25 cellular contexts compared by ENCODE assay signal in the genomic region with DNA sequence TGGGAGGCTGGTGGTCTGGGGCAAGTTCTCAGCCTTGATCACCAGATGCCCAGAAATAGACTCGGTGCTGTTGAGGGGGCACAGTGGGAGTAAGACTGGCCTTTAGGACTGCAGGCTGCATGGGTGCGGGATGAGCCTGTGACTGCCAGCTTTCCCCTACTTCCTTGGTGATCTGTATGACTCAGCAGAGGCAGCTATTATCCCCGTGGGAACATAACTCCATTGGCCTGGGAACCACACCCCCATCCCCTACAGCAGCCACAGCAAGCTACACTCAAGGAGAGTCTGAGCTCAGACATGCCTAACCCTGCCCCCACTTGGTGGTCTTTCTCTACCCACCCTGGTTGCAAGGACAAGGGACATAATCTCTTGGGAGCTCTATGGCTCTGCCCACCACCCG. TPM values are rescaled to one million over a fixed set of nuclear protein-coding genes. Genes with fewer than 3 reads are reported as not detected.
DNase-seq lines count a peak whose midpoint lies in the region; ATAC-seq, FAIRE-seq and TF ChIP-seq lines count a peak whose summit lies in the region.
"Had no signal": no experiment of that assay in that cellular context is flagged by ENCODE, and none has a peak within 500 bp of the region (broad histone marks: within the 10 kb centered on the region; RNA-seq: fewer than 3 reads in every experiment).

No MANE protein-coding gene starts in this region.

- no peaks in the 10 kb centered on the region for H3K27me3 ChIP-seq in H1 (replicated peaks in 1 of 4; ENCODE audit: control insufficient read depth in 3 of 4, extremely low read depth in 1 of 4, insufficient read depth in 3 of 4, low read length in 3 of 4)
- H3K27me3 ChIP-seq: cardiac muscle cell, gastrocnemius medialis, right atrium auricular region, upper lobe of right lung had no signal

- H3K36me3 ChIP-seq in H1 (ENCODE audit: control insufficient read depth in 2 of 4, insufficient read depth in 4 of 4, low read length in 3 of 4): no peaks in the 10 kb centered on the region
- H3K36me3 ChIP-seq: BLaER1, cardiac muscle cell, gastrocnemius medialis, right atrium auricular region, upper lobe of right lung had no signal

- TF ChIP-seq EP300 in H1 (IDR thresholded peaks at IDR 0.05; ENCODE audit: borderline replicate concordance in 1 of 2, low read depth in 2 of 2, low read length in 2 of 2): no peak

- no peaks in the 10 kb centered on the region for H3K9me3 ChIP-seq in H1 (ENCODE audit: insufficient read depth in 2 of 2, low read depth in 1 of 2, low read length in 1 of 2)
- H3K9me3 ChIP-seq: gastrocnemius medialis, upper lobe of right lung had no signal

- no peak overlapping the region for H2BK120ac ChIP-seq in H1 (replicated peaks; ENCODE audit: low read depth, low read length)

- POLR2A ChIA-PET in H1 (lab: Charles Lee; ENCODE audit: partially characterized antibody): no interaction called here

- peak; percentile 19 to 32 for DNase-seq in SHP77 (lab: John Stamatoyannopoulos, UW)
- no peak for DNase-seq in SHP77 treated with DMSO at 0.1 percent for 48 hours (lab: John Stamatoyannopoulos, UW)
- DNase-seq in NCI-H460 (ENCODE audit: extremely low read depth, low read depth): peak; percentile 75
- DNase-seq in H1 (ENCODE audit: low read depth in 1 of 2, low spot score in 2 of 2): no peak
- no peak for DNase-seq in stimulated activated effector memory CD8-positive, alpha-beta T cell treated with anti-CD3 and anti-CD28 coated beads, Interleukin-12 subunit alpha, Interleukin-12 subunit beta, amount 100 ng/mL, for 72 hours (ENCODE audit: low spot score in 2 of 2)
- DNase-seq in hippocampal formation (lab: John Stamatoyannopoulos, UW): no peak
- DNase-seq in NCI-H1930 (lab: John Stamatoyannopoulos, UW): no peak
- DNase-seq in stimulated activated CD4-positive, alpha-beta T cell treated with anti-CD3 and anti-CD28 coated beads, Interleukin-15, amount 100 ng/mL, for 24 hours: no peak
- DNase-seq: activated gamma-delta T cell treated with Interleukin-2 at 50 U/mL for 16 hours; Calu3; dermis blood vessel endothelial cell; gastrocnemius medialis; GF-D8; mesenchymal stem cell; naive B cell; NCI-H1048; NCI-H2081; NCI-H526 treated with DMSO at 0.1 percent for 48 hours; stimulated activated CD8-positive, alpha-beta memory T cell treated with anti-CD3 and anti-CD28 coated beads, Interleukin-4, amount 100 ng/mL, for 48 hours; T-helper 17 cell; upper lobe of right lung had no signal

- no peak overlapping the region for H3K4ac ChIP-seq in H1 (replicated peaks; ENCODE audit: insufficient read length, low read depth, low read length)

- H3K18ac ChIP-seq in H1 (ENCODE audit: extremely low read depth, low read length): no peak overlapping the region

- WGBS in H1 (ENCODE audit: extremely low coverage in 1 of 2, insufficient coverage in 1 of 2, insufficient read length in 1 of 2, insufficient replicate concordance in 2 of 2, low coverage in 1 of 2, low lambda C conversion rate in 2 of 2, missing lambda C conversion rate in 1 of 2), 2 experiments: 90% methylated on average over 2 of the region's 4 CpGs; no CpG with 5 or more reads in 1 of the 2 experiments

- H3K4me3 ChIP-seq in H1 (ENCODE audit: extremely low read depth in 1 of 4, insufficient read depth in 2 of 4, low read depth in 3 of 4, low read length in 4 of 4): no peak overlapping the region
- H3K4me3 ChIP-seq: BLaER1, cardiac muscle cell, gastrocnemius medialis, right atrium auricular region, upper lobe of right lung had no signal

- H3K79me2 ChIP-seq in H1 (ENCODE audit: control insufficient read depth in 1 of 2, insufficient read depth in 2 of 2, low read length in 2 of 2): no peaks in the 10 kb centered on the region

- H3K9ac ChIP-seq in H1 (replicated peaks in 1 of 4; ENCODE audit: extremely low read depth in 1 of 4, low read depth in 3 of 4, low read length in 3 of 4): no peak overlapping the region
- H3K9ac ChIP-seq: BLaER1 had no signal

- no peak for ATAC-seq in stimulated activated effector memory CD8-positive, alpha-beta T cell treated with anti-CD3 and anti-CD28 coated beads, Interleukin-12 subunit alpha, Interleukin-12 subunit beta, amount 100 ng/mL, for 72 hours
- ATAC-seq: gastrocnemius medialis, T-helper 17 cell, upper lobe of right lung had no signal

- H3K4me1 Mint-ChIP-seq in stimulated activated effector memory CD8-positive, alpha-beta T cell treated with anti-CD3 and anti-CD28 coated beads, Interleukin-12 subunit alpha, Interleukin-12 subunit beta, amount 100 ng/mL, for 72 hours: no peaks in the 10 kb centered on the region
- H3K4me1 Mint-ChIP-seq: naive B cell, T-helper 17 cell had no signal

- no peak overlapping the region for H4K5ac ChIP-seq in H1 (ENCODE audit: insufficient read length, low read depth, low read length)

- no peak overlapping the region for H3K4me2 ChIP-seq in H1 (ENCODE audit: insufficient read depth in 1 of 2, low read depth in 2 of 2, low read length in 2 of 2)
- H3K4me2 ChIP-seq: BLaER1 had no signal

- no peaks in the 10 kb centered on the region for H3K36me3 Mint-ChIP-seq in stimulated activated effector memory CD8-positive, alpha-beta T cell treated with anti-CD3 and anti-CD28 coated beads, Interleukin-12 subunit alpha, Interleukin-12 subunit beta, amount 100 ng/mL, for 72 hours
- H3K36me3 Mint-ChIP-seq: naive B cell had no signal

- no peak for TF ChIP-seq RAD21 in H1 (IDR thresholded peaks at IDR 0.05 in 1 of 2, conservative IDR thresholded peaks at IDR 0.05 in 1 of 2; ENCODE audit: low read depth in 2 of 2, low read length in 2 of 2)

- no peak overlapping the region for H3K56ac ChIP-seq in H1 (replicated peaks; ENCODE audit: insufficient read length, low read depth, low read length)

- no peak overlapping the region; the same call in 1 of the 2 replicates for H3K27ac ChIP-seq in H1 (ENCODE audit: low read depth, low read length)
- H3K27ac ChIP-seq: BLaER1, cardiac muscle cell, gastrocnemius medialis, right atrium auricular region, upper lobe of right lung had no signal

- H2BK12ac ChIP-seq in H1 (ENCODE audit: low read depth, low read length): 0 out of 2 replicates have a peak overlapping the region, but pooled peaks have one; percentile 9

- no peak overlapping the region for H4K8ac ChIP-seq in H1 (ENCODE audit: extremely low read depth, insufficient read depth, low read length)

- no peaks in the 10 kb centered on the region for H4K20me1 ChIP-seq in H1 (replicated peaks in 1 of 2; ENCODE audit: control insufficient read depth in 1 of 2, insufficient read depth in 2 of 2, low read length in 2 of 2)
- H4K20me1 ChIP-seq: BLaER1 had no signal

- H3K9me3 Mint-ChIP-seq in stimulated activated effector memory CD8-positive, alpha-beta T cell treated with anti-CD3 and anti-CD28 coated beads, Interleukin-12 subunit alpha, Interleukin-12 subunit beta, amount 100 ng/mL, for 72 hours: no peaks in the 10 kb centered on the region

- TF ChIP-seq CTCF in H1 (IDR thresholded peaks at IDR 0.05; ENCODE audit: control extremely low read depth in 1 of 3, insufficient read depth in 1 of 3, low read depth in 1 of 3, low read length in 3 of 3): no peak

- no peak overlapping the region for H2BK5ac ChIP-seq in H1 (ENCODE audit: low read depth, low read length)

- no peak overlapping the region for H3K14ac ChIP-seq in H1 (ENCODE audit: insufficient read length)

- no peak overlapping the region for H2AK5ac ChIP-seq in H1 (ENCODE audit: low read depth, low read length)

- H3K23ac ChIP-seq in H1 (ENCODE audit: insufficient read length): no peak overlapping the region

- no peaks in the 10 kb centered on the region for H3K23me2 ChIP-seq in H1 (ENCODE audit: low read depth, low read length)

- H2BK15ac ChIP-seq in H1 (ENCODE audit: low read length): no peak overlapping the region

- no peak overlapping the region for H3K27ac Mint-ChIP-seq in stimulated activated effector memory CD8-positive, alpha-beta T cell treated with anti-CD3 and anti-CD28 coated beads, Interleukin-12 subunit alpha, Interleukin-12 subunit beta, amount 100 ng/mL, for 72 hours
- H3K27ac Mint-ChIP-seq: naive B cell, T-helper 17 cell had no signal

- TF ChIP-seq POLR2A in H1 (IDR thresholded peaks at IDR 0.05; ENCODE audit: control extremely low read depth in 1 of 2, low read depth in 2 of 2, low read length in 2 of 2): no peak

- H4K91ac ChIP-seq in H1 (replicated peaks; ENCODE audit: insufficient read length, low read length): no peak overlapping the region

- H2AFZ ChIP-seq in H1 (ENCODE audit: low read length): no peak overlapping the region

- no peaks in the 10 kb centered on the region for H3K79me1 ChIP-seq in H1 (ENCODE audit: low read depth, low read length)

- FAIRE-seq in H1 (lab: Jason Lieb, UNC): no peak

- CTCF ChIA-PET in H1 (lab: Charles Lee; ENCODE audit: partially characterized antibody): interaction anchor here (1.1 kb wide), 1 partner anchor 13 kb away, joined by 5 read pairs; no protein-coding TSS in a partner anchor

- H3K4me1 ChIP-seq in H1 (replicated peaks in 1 of 4; ENCODE audit: control insufficient read depth in 3 of 4, insufficient read depth in 4 of 4, low read length in 3 of 4): no peaks in the 10 kb centered on the region
- H3K4me1 ChIP-seq: BLaER1, gastrocnemius medialis, right atrium auricular region, upper lobe of right lung had no signal

- H3K4me3 Mint-ChIP-seq in stimulated activated effector memory CD8-positive, alpha-beta T cell treated with anti-CD3 and anti-CD28 coated beads, Interleukin-12 subunit alpha, Interleukin-12 subunit beta, amount 100 ng/mL, for 72 hours: no peak overlapping the region
- H3K4me3 Mint-ChIP-seq: T-helper 17 cell had no signal

- no peak overlapping the region for H2BK20ac ChIP-seq in H1 (ENCODE audit: low read length)

RNA-seq across cellular contexts. Expression of a gene that starts 20.6 kb away (rescaled TPM):
- total RNA-seq in NCI-H460 (2014; rRNA removed; shearing (Covaris generic)): 6.4 and 8.1 TPM in 2 replicates
- 1.3 and 3.1 TPM in 2 replicates for polyA plus RNA-seq in NCI-H460 (2014; cell fraction: nucleus; rRNA removed)
- 0.61 TPM in 1 of 2 replicates, not detected in the other for total RNA-seq in H1 (2021; fragmentation: NEBNext Ultra II Directional; extraction: Animal tissue kit (Norgen Biotek cat#: 25700))
- polyA plus RNA-seq in H1 (2011; rRNA removed): 0.05 and 0.08 TPM in 2 replicates
- polyA plus RNA-seq in H1 (2011; cell fraction: cytosol; rRNA removed): 0.12 TPM
- polyA plus RNA-seq in H1 (2011; cell fraction: nucleus; rRNA removed): 0.20 TPM
- 0.08 to 0.41 TPM (median 0.12 TPM) in 4 replicates for polyA plus RNA-seq in H1 (2012, experiment 1 of 2)
- polyA plus RNA-seq in H1 (2012, experiment 2 of 2): not detected
- polyA plus RNA-seq in H1 (2013, experiment 1 of 2): 0.39 TPM
- polyA plus RNA-seq in H1 (2013, experiment 2 of 2): 0.31 TPM
- polyA minus RNA-seq in H1 (2011; rRNA and poly(A)+ RNA removed): 0.44 TPM in 1 of 2 replicates, not detected in the other
- polyA minus RNA-seq in H1 (2011; cell fraction: cytosol; rRNA and poly(A)+ RNA removed): not detected
- 0.20 TPM for polyA minus RNA-seq in H1 (2011; cell fraction: nucleus; rRNA and poly(A)+ RNA removed)
- total RNA-seq: epithelial cell of proximal tubule had no signal
- polyA plus RNA-seq: cardiac muscle cell had no signal

RNA-seq across cellular contexts. Expression of a gene that starts 49.5 kb away (rescaled TPM):
- 47.7 TPM in 2 replicates for total RNA-seq in NCI-H460 (2014; rRNA removed; shearing (Covaris generic))
- polyA plus RNA-seq in NCI-H460 (2014; cell fraction: nucleus; rRNA removed): 13.8 and 20.0 TPM in 2 replicates
- total RNA-seq in H1 (2021; fragmentation: NEBNext Ultra II Directional; extraction: Animal tissue kit (Norgen Biotek cat#: 25700)): 8.8 and 9.3 TPM in 2 replicates
- 3.0 and 3.1 TPM in 2 replicates for polyA plus RNA-seq in H1 (2011; rRNA removed)
- 4.1 TPM for polyA plus RNA-seq in H1 (2011; cell fraction: cytosol; rRNA removed)
- 7.1 TPM for polyA plus RNA-seq in H1 (2011; cell fraction: nucleus; rRNA removed)
- 5.2 to 7.6 TPM (median 6.4 TPM) in 4 replicates for polyA plus RNA-seq in H1 (2012, experiment 1 of 2)
- 2.0 TPM for polyA plus RNA-seq in H1 (2012, experiment 2 of 2)
- polyA plus RNA-seq in H1 (2013, experiment 1 of 2): 6.5 TPM
- 6.2 TPM for polyA plus RNA-seq in H1 (2013, experiment 2 of 2)
- 4.1 and 4.7 TPM in 2 replicates for polyA minus RNA-seq in H1 (2011; rRNA and poly(A)+ RNA removed)
- polyA minus RNA-seq in H1 (2011; cell fraction: cytosol; rRNA and poly(A)+ RNA removed): 4.3 TPM
- 9.1 TPM for polyA minus RNA-seq in H1 (2011; cell fraction: nucleus; rRNA and poly(A)+ RNA removed)
- total RNA-seq: epithelial cell of proximal tubule had no signal

Comparison
In these comparisons a context has a peak if more than half of its experiments do, and no peak if none do; other contexts are left out.
1. DNase-seq: peak in SHP77 (2 of 2) and NCI-H460 (single experiment); none in SHP77 treated with DMSO at 0.1 percent for 48 hours (single experiment), H1 (0 of 2), stimulated activated effector memory CD8-positive, alpha-beta T cell treated with anti-CD3 and anti-CD28 coated beads, Interleukin-12 subunit alpha, Interleukin-12 subunit beta, amount 100 ng/mL, for 72 hours (0 of 2), hippocampal formation (0 of 2), NCI-H1930 (0 of 2) and stimulated activated CD4-positive, alpha-beta T cell treated with anti-CD3 and anti-CD28 coated beads, Interleukin-15, amount 100 ng/mL, for 24 hours (single experiment).